ENCODE assay signal across 18 cellular contexts in the genomic region with DNA sequence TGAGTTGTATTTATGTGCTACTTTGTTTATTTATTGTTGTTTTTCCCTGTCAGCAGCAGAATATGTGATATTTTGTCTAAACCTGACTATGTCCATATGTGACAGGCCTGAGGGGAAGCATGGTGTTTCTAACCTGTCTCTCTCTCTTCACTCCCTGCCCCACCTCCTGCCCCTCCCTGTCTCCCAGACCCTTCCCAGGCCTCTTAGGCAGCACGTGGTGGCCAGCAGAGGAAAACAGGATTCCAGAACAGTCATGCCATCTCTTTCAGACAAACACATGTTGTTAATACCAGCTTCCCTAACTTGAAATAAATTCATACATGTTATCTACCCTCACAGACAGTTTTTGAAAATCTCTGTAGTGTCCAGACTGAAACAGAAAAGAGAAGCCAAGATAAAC. TPM values are rescaled to one million over a fixed set of nuclear protein-coding genes. Genes with fewer than 3 reads are reported as not detected.
A peak's percentile ranks its signal among the peaks of the same experiment; 100 is the strongest.
DNase-seq lines count a peak whose midpoint lies in the region; ATAC-seq, FAIRE-seq and TF ChIP-seq lines count a peak whose summit lies in the region.
"Had no signal": no experiment of that assay in that cellular context is flagged by ENCODE, and none has a peak within 500 bp of the region (broad histone marks: within the 10 kb centered on the region; RNA-seq: fewer than 3 reads in every experiment).

No MANE protein-coding gene starts in this region.

- no peak for ATAC-seq in GM18867 (IDR thresholded peaks at IDR 0.05; ENCODE audit: unreplicated experiment)
- ATAC-seq in HepG2: no peak
- ATAC-seq: activated CD8-positive, alpha-beta memory T cell treated with anti-CD3 and anti-CD28 coated beads, Interleukin-2, amount 10 ng/mL, durations not matched to agents 7 days and 5 days had no signal

- intact Hi-C loops in HepG2 (cut with micrococcal nuclease; ENCODE audit: unreplicated experiment): no loop called here

- H3K9me3 Mint-ChIP-seq in neural crest cell: peaks cover 7% of the 10 kb centered on the region
- H3K9me3 Mint-ChIP-seq: central memory CD8-positive, alpha-beta T cell had no signal

- no peak overlapping the region for H3K9ac ChIP-seq in HepG2 (ENCODE audit: insufficient read depth, low read depth, low read length)

- H3K79me2 ChIP-seq in HepG2 (ENCODE audit: insufficient read depth, low read length): no peaks in the 10 kb centered on the region

- no peaks in the 10 kb centered on the region for H3K27me3 Mint-ChIP-seq in neural crest cell (ENCODE audit: low read depth)

- H3K4me3 Mint-ChIP-seq in neural crest cell: no peak overlapping the region
- H3K4me3 Mint-ChIP-seq: activated CD8-positive, alpha-beta memory T cell treated with anti-CD3 and anti-CD28 coated beads, Interleukin-2, amount 10 ng/mL, durations not matched to agents 7 days and 5 days; CD8-positive, alpha-beta memory T cell; central memory CD8-positive, alpha-beta T cell had no signal

- BruUV-seq in HepG2 (replicated peaks; lab: Mats Ljungman, UMichigan): no TSS peak

- no peaks in the 10 kb centered on the region for H3K36me3 Mint-ChIP-seq in neural crest cell (ENCODE audit: low read depth)
- H3K36me3 Mint-ChIP-seq: activated CD8-positive, alpha-beta memory T cell treated with anti-CD3 and anti-CD28 coated beads, Interleukin-2, amount 10 ng/mL, durations not matched to agents 7 days and 5 days; CD8-positive, alpha-beta memory T cell had no signal

- H3K27ac Mint-ChIP-seq in neural crest cell (ENCODE audit: unreplicated experiment): peak overlapping the region; percentile 37
- H3K27ac Mint-ChIP-seq: activated CD8-positive, alpha-beta memory T cell treated with anti-CD3 and anti-CD28 coated beads, Interleukin-2, amount 10 ng/mL, durations not matched to agents 7 days and 5 days; CD8-positive, alpha-beta memory T cell had no signal

- TF ChIP-seq RAD21 in HepG2 (CRISPR knock-in tag; IDR thresholded peaks at IDR 0.05): no peak

- in situ Hi-C loops in HepG2 (cut with HindIII; ENCODE audit: extremely low pct_ligation_motif_present, low pct_unique_long_range_greater_than_20kb): no loop called here

- peaks cover 1 to 10% of the 10 kb centered on the region in 2 experiments; a peak in 3 of 5 replicates for H3K27me3 ChIP-seq in HepG2 (ENCODE audit: control insufficient read depth in 1 of 2, insufficient read depth in 2 of 2, low read length in 2 of 2)
- H3K27me3 ChIP-seq: pancreas had no signal

- no peaks in the 10 kb centered on the region for H3K4me1 Mint-ChIP-seq in neural crest cell
- H3K4me1 Mint-ChIP-seq: activated CD8-positive, alpha-beta memory T cell treated with anti-CD3 and anti-CD28 coated beads, Interleukin-2, amount 10 ng/mL, durations not matched to agents 7 days and 5 days; CD8-positive, alpha-beta memory T cell; central memory CD8-positive, alpha-beta T cell had no signal

- no peak for TF ChIP-seq POLR2A in HepG2 (IDR thresholded peaks at IDR 0.05; ENCODE audit: insufficient read depth in 1 of 2, low read depth in 2 of 2, low read length in 2 of 2)

- CTCF ChIA-PET in HepG2 (lab: Yijun Ruan, JAX; ENCODE audit: low intra/inter-chr PET ratio, low total read pairs): no interaction called here

- H3K4me1 ChIP-seq in HepG2 (ENCODE audit: insufficient read depth, low read length): no peaks in the 10 kb centered on the region
- H3K4me1 ChIP-seq: pancreas had no signal

- FAIRE-seq in HepG2 (lab: Jason Lieb, UNC): no peak
- FAIRE-seq: pancreas had no signal

- H2AFZ ChIP-seq in HepG2 (ENCODE audit: low read length): no peak overlapping the region

- WGBS in HepG2 (ENCODE audit: low lambda C conversion rate): 0% methylated on average over 1 of the region's 1 CpG

- POLR2A ChIA-PET in HepG2 (lab: Yijun Ruan, JAX): no interaction called here

- no peak overlapping the region for H3K4me3 ChIP-seq in HepG2 (replicated peaks in 1 of 3; ENCODE audit: insufficient read depth in 1 of 3, low read depth in 2 of 3, low read length in 3 of 3)
- H3K4me3 ChIP-seq: pancreas had no signal

- DNase-seq in EL (peak; percentile 22), astrocyte of the hippocampus (ENCODE audit: low read depth, low spot score) (peak; percentile 31), glomerular visceral epithelial cell (ENCODE audit: extremely low spot score) (peak; percentile 69), neural crest cell (ENCODE audit: low read depth, low spot score) (no peak), HepG2 (ENCODE audit: low spot score) (no peak), HuH-7.5 (ENCODE audit: low spot score) (no peak), HT-29 (ENCODE audit: low spot score) (no peak)
- DNase-seq: activated CD4-positive, alpha-beta T cell treated with anti-CD3 and anti-CD28 coated beads for 1 hour; activated CD8-positive, alpha-beta memory T cell treated with anti-CD3 and anti-CD28 coated beads, Interleukin-2, amount 10 ng/mL, durations not matched to agents 7 days and 5 days; CD8-positive, alpha-beta memory T cell; DMS79 treated with DMSO at 0.1 percent for 48 hours; foreskin melanocyte; H7; NCI-H1105; pancreas; stimulated activated CD4-positive, alpha-beta T cell treated with anti-CD3 and anti-CD28 coated beads, Interleukin-2, amount 100 ng/mL, for 48 hours had no signal

- H3K27ac ChIP-seq in HepG2 (ENCODE audit: extremely low read length, insufficient read depth, low read length): no peak overlapping the region

- no peaks in the 10 kb centered on the region for H4K20me1 ChIP-seq in HepG2 (ENCODE audit: insufficient read depth, low read length)

- no peaks in the 10 kb centered on the region for H3K36me3 ChIP-seq in HepG2 (replicated peaks in 1 of 2; ENCODE audit: control insufficient read depth in 1 of 2, insufficient read depth in 2 of 2, low read length in 2 of 2)
- H3K36me3 ChIP-seq: pancreas had no signal

- TF ChIP-seq CTCF in neural crest cell (conservative IDR thresholded peaks at IDR 0.05) (no peak), HepG2 (CRISPR knock-in tag; IDR thresholded peaks at IDR 0.05) (no peak)

- no peaks in the 10 kb centered on the region for H3K9me3 ChIP-seq in HepG2 (ENCODE audit: low read length)
- H3K9me3 ChIP-seq: pancreas had no signal

- no peak overlapping the region for H3K4me2 ChIP-seq in HepG2 (ENCODE audit: low read depth, low read length)

- TF ChIP-seq EP300 in HepG2 (IDR thresholded peaks at IDR 0.05; ENCODE audit: low read depth in 2 of 2, low read length in 2 of 2) (no peak), HepG2 (CRISPR knock-in tag; IDR thresholded peaks at IDR 0.05; ENCODE audit: borderline replicate concordance) (no peak)

TF ChIP-seq in HepG2, 621 proteins besides CTCF, POLR2A, EP300 and RAD21:
- TF ChIP-seq ZNF350 (CRISPR knock-in tag; IDR thresholded peaks at IDR 0.05; ENCODE audit: borderline replicate concordance, low read depth): no peak
- no peak for TF ChIP-seq FOXO4 (CRISPR knock-in tag; conservative IDR thresholded peaks at IDR 0.05)
- TF ChIP-seq BORCS8-MEF2B (CRISPR knock-in tag; IDR thresholded peaks at IDR 0.05): no peak
- TF ChIP-seq ZNF83 (CRISPR knock-in tag; IDR thresholded peaks at IDR 0.05; ENCODE audit: borderline replicate concordance): no peak
- no peak for TF ChIP-seq HNRNPK (IDR thresholded peaks at IDR 0.05; ENCODE audit: low read depth, low read length, poor library complexity, severe bottlenecking)
- no peak for TF ChIP-seq GLMP (CRISPR knock-in tag; IDR thresholded peaks at IDR 0.05; ENCODE audit: borderline replicate concordance)
- TF ChIP-seq ZNF224 (CRISPR knock-in tag; IDR thresholded peaks at IDR 0.05): no peak
TF ChIP-seq in HepG2: peak in this region for 0.

RNA-seq across cellular contexts. Expression of gene ATP11A, which starts 31.0 kb away (rescaled TPM):
- total RNA-seq in neural crest cell: 97.4 and 99.1 TPM in 2 replicates
- total RNA-seq in HepG2 (2016; rRNA removed; fragmentation: Illumina TruSeq; extraction: Trizol): 18.4 and 18.9 TPM in 2 replicates
- 5.5 and 6.6 TPM in 2 replicates for total RNA-seq in HepG2 (2016; cell fraction: cytosol; rRNA removed; fragmentation: Illumina TruSeq; extraction: Trizol; ENCODE audit: low read depth)
- 13.9 and 19.4 TPM in 2 replicates for total RNA-seq in HepG2 (2016; cell fraction: insoluble cytoplasmic fraction; rRNA removed; fragmentation: Illumina TruSeq; extraction: Trizol)
- total RNA-seq in HepG2 (2016; cell fraction: membrane; rRNA removed; fragmentation: Illumina TruSeq; extraction: Trizol): 12.7 and 14.7 TPM in 2 replicates
- total RNA-seq in HepG2 (2016; cell fraction: nucleus; rRNA removed; fragmentation: Illumina TruSeq; extraction: Trizol): 44.6 and 51.9 TPM in 2 replicates
- polyA plus RNA-seq in HepG2 (2011; rRNA removed): 20.1 and 24.0 TPM in 2 replicates
- polyA plus RNA-seq in HepG2 (2011; cell fraction: cytosol; rRNA removed): 13.1 and 13.2 TPM in 2 replicates
- polyA plus RNA-seq in HepG2 (2011; cell fraction: nucleus; rRNA removed): 168 and 195 TPM in 2 replicates
- 36.8 and 55.4 TPM in 2 replicates for polyA plus RNA-seq in HepG2 (2012)
- 1.3 and 1.5 TPM in 2 replicates for polyA plus RNA-seq in HepG2 (2016; cell fraction: cytosol; fragmentation: Illumina TruSeq; extraction: Trizol; ENCODE audit: low read depth)
- 12.9 TPM in 2 replicates for polyA plus RNA-seq in HepG2 (2016; cell fraction: insoluble cytoplasmic fraction; fragmentation: Illumina TruSeq; extraction: Trizol; ENCODE audit: low read depth)
- 3.0 and 3.7 TPM in 2 replicates for polyA plus RNA-seq in HepG2 (2016; cell fraction: membrane; fragmentation: Illumina TruSeq; extraction: Trizol; ENCODE audit: low read depth)
- polyA plus RNA-seq in HepG2 (2016; cell fraction: nucleus; fragmentation: Illumina TruSeq; extraction: Trizol; ENCODE audit: insufficient read depth, low read depth): 72.0 and 87.4 TPM in 2 replicates
- polyA minus RNA-seq in HepG2 (2011; rRNA and poly(A)+ RNA removed; ENCODE audit: low replicate concordance): 14.4 and 71.9 TPM in 2 replicates
- polyA minus RNA-seq in HepG2 (2011; cell fraction: cytosol; rRNA and poly(A)+ RNA removed): 42.1 and 46.7 TPM in 2 replicates
- 107 and 137 TPM in 2 replicates for polyA minus RNA-seq in HepG2 (2011; cell fraction: nucleus; rRNA and poly(A)+ RNA removed)
- 37.0 and 42.5 TPM in 2 replicates for total RNA-seq in HT-29 (2014; rRNA removed; shearing (Covaris generic))

Comparison
In these comparisons a context has a peak if more than half of its experiments do, and no peak if none do; other contexts are left out.
1. DNase-seq: peak in EL (single experiment), astrocyte of the hippocampus (single experiment) and glomerular visceral epithelial cell (single experiment); none in neural crest cell (single experiment), HepG2 (single experiment), HuH-7.5 (single experiment) and HT-29 (single experiment).